ENCODE assay signal across 8 cellular contexts in the genomic region with DNA sequence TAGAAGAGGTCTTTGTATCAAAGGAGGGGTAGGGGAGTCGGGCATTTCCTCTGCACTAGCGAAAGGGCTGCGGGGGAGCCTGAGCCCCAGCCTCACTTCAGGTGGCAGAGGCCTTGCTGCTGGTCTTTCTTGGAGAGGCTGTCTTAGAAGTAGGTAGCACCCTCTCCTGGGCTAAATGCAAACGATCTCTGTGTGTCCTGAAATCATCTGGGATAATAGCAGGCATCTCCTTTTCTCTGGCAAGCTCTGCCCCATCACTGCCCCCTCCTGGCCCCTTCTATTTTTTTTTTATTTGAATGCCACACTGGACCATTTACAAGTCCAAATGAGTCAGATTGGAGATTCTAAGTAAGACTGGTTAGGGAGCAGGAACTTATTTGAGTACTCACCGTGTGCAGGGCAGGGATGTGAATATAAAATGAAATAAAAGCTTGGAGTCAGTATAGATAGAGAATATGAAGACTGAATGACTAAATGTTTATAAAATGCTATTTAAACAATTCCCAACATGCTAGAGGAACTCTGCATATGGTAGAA.
A peak's percentile ranks its signal among the peaks of the same experiment; 100 is the strongest.
DNase-seq lines count a peak whose midpoint lies in the region; ATAC-seq, FAIRE-seq and TF ChIP-seq lines count a peak whose summit lies in the region.

No MANE protein-coding gene starts in this region.

- H3K4me1 ChIP-seq in SJSA1 (replicated peaks) = peaks cover 59% of the 10 kb centered on the region

- no peaks in the 10 kb centered on the region for H3K27me3 ChIP-seq in SJSA1 (replicated peaks)

- intact Hi-C loops in MCF 10A (cut with micrococcal nuclease) = loop anchor here (1.0 to 5.0 kb wide), 10 partner anchors 76 to 557 kb away; no protein-coding TSS in a partner anchor

- H3K27ac Mint-ChIP-seq in MCF 10A (ENCODE audit: low read depth, unreplicated experiment) = no peak overlapping the region

- H3K4me1 Mint-ChIP-seq in MCF 10A (ENCODE audit: insufficient read depth, unreplicated experiment) = peaks cover 26% of the 10 kb centered on the region

- CTCF ChIA-PET in MCF 10A (lab: Yijun Ruan, JAX) = interaction anchor here (0.5 to 11.2 kb wide), 76 partner anchors 8 to 917 kb away, joined by 3 to 158 read pairs (median 4); a partner anchor contains a TSS

- H3K36me3 ChIP-seq in SJSA1 = no peaks in the 10 kb centered on the region

- H3K4me3 Mint-ChIP-seq in MCF 10A (ENCODE audit: unreplicated experiment) = no peak overlapping the region

- H3K27ac ChIP-seq in SJSA1 = 0 out of 2 replicates have a peak overlapping the region, but pooled peaks have one; percentile 0

- DNase-seq in GM10266 (ENCODE audit: extremely low spot score) (peak; percentile 28), NCI-H1092 treated with DMSO at 0.1 percent for 48 hours (lab: John Stamatoyannopoulos, UW) (peak; percentile 85), SJSA1 (ENCODE audit: low read depth in 1 of 2, low spot score in 2 of 2) (peak; percentile 88 to 98), MCF 10A (ENCODE audit: unreplicated experiment) (peak; percentile 97), iPS-NIHi7 (ENCODE audit: extremely low spot score) (peak; percentile 86)
- peak; percentile 35 for DNase-seq in stimulated activated CD4-positive, alpha-beta T cell treated with anti-CD3 and anti-CD28 coated beads, Interleukin-15, amount 100 ng/mL, for 24 hours

- H3K9me3 Mint-ChIP-seq in MCF 10A (ENCODE audit: unreplicated experiment) = no peaks in the 10 kb centered on the region

- no peaks in the 10 kb centered on the region for H3K36me3 Mint-ChIP-seq in MCF 10A (ENCODE audit: insufficient read depth, unreplicated experiment)

- no peaks in the 10 kb centered on the region for H3K27me3 Mint-ChIP-seq in MCF 10A (ENCODE audit: insufficient read depth, unreplicated experiment)

- no peak for ATAC-seq in GM19324 (IDR thresholded peaks at IDR 0.05; ENCODE audit: low FRiP score, unreplicated experiment)

- no peaks in the 10 kb centered on the region for H3K9me3 ChIP-seq in SJSA1 (replicated peaks)

- BruUV-seq in MCF 10A (replicated peaks; lab: Mats Ljungman, UMichigan) = no TSS peak

- FAIRE-seq in A204.1 (lab: Jason Lieb, UNC) = peak; percentile 95

- POLR2A ChIA-PET in MCF 10A (lab: Yijun Ruan, JAX) = interaction anchor here (0.7 to 1.5 kb wide), 5 partner anchors 23 to 396 kb away, joined by 3 to 5 read pairs (median 3); no protein-coding TSS in a partner anchor

- H3K4me3 ChIP-seq in SJSA1 = no peak overlapping the region

- peak; percentile 20 for TF ChIP-seq CTCF in GM10266 (IDR thresholded peaks at IDR 0.05; ENCODE audit: control insufficient read depth, insufficient read depth, low read depth, missing control alignments)
- peak; percentile 99 for TF ChIP-seq CTCF in MCF 10A (IDR thresholded peaks at IDR 0.05; ENCODE audit: unreplicated experiment)

Comparison
In these comparisons a context has a peak if more than half of its experiments do, and no peak if none do; other contexts are left out.
1. DNase-seq: peak in every context shown above with its lines; median percentile 97 in MCF 10A; 93 in SJSA1; 86 in iPS-NIHi7; 85 in NCI-H1092 treated with DMSO at 0.1 percent for 48 hours; 35 in stimulated activated CD4-positive, alpha-beta T cell treated with anti-CD3 and anti-CD28 coated beads, Interleukin-15, amount 100 ng/mL, for 24 hours; 28 in GM10266.